16 cellular contexts compared by ENCODE assay signal in the genomic region with DNA sequence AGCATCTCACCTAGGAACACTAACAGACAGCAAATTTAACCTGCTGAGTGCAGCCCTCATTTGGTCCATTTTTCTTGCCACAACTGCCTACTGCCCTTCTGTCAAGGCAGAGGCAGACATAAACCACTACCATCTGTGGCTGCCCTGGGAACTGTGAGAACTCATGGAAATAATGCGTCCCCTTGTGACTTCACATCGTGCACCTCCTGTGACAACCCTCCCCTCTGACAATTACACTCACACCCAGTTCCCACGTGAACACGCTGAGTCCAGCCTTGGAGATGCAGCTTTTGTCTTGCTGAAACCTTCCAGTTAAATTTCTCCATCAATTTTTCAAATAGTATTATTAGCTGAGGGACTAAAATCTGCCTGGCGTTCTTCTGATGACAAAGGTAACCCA.
A peak's percentile ranks its signal among the peaks of the same experiment; 100 is the strongest.
DNase-seq lines count a peak whose midpoint lies in the region; ATAC-seq, FAIRE-seq and TF ChIP-seq lines count a peak whose summit lies in the region.
"Had no signal": no experiment of that assay in that cellular context is flagged by ENCODE, and none has a peak within 500 bp of the region (broad histone marks: within the 10 kb centered on the region; RNA-seq: fewer than 3 reads in every experiment).

No MANE protein-coding gene starts in this region.

- H3K36me3 Mint-ChIP-seq in T-helper 2 cell treated with Interferon-gamma antibody and Interleukin-4, amounts not matched to agents 5 μg/mL and 100 μg/mL, for 36 hours (ENCODE audit: low read depth) = peaks cover 63% of the 10 kb centered on the region
- H3K36me3 Mint-ChIP-seq in HFFc6 (ENCODE audit: low read depth) = peaks cover 40% of the 10 kb centered on the region

- H3K4me3 Mint-ChIP-seq in T-helper 2 cell treated with Interferon-gamma antibody and Interleukin-4, amounts not matched to agents 5 μg/mL and 100 μg/mL, for 36 hours = peak overlapping the region; percentile 51
- H3K4me3 Mint-ChIP-seq in HFFc6 = no peak overlapping the region

- H3K27me3 ChIP-seq in ascending aorta = no peaks in the 10 kb centered on the region
- H3K27me3 ChIP-seq in neutrophil = no peaks in the 10 kb centered on the region
- H3K27me3 ChIP-seq: esophagus squamous epithelium, upper lobe of right lung had no signal

- no peaks in the 10 kb centered on the region for H3K9me3 Mint-ChIP-seq in T-helper 2 cell treated with Interferon-gamma antibody and Interleukin-4, amounts not matched to agents 5 μg/mL and 100 μg/mL, for 36 hours
- H3K9me3 Mint-ChIP-seq in HFFc6 = no peaks in the 10 kb centered on the region

- no peak for DNase-seq in T-helper 2 cell treated with Interferon-gamma antibody and Interleukin-4, amounts not matched to agents 5 μg/mL and 100 μg/mL, for 36 hours (ENCODE audit: low spot score)
- DNase-seq in T-helper 2 cell = no peak
- no peak for DNase-seq in HFFc6
- DNase-seq in ascending aorta (ENCODE audit: low spot score in 2 of 2) = no peak
- DNase-seq in foreskin melanocyte = no peak
- no peak for DNase-seq in HTR-8/SVneo (ENCODE audit: insufficient read length, low spot score)
- DNase-seq: anterior cingulate cortex; esophagus squamous epithelium; GDM1; NK-92 treated with Interleukin-12 subunit alpha and Interleukin-12 subunit beta, amount 100 ng/mL, for 24 hours; SHP77 treated with DMSO at 0.1 percent for 48 hours; upper lobe of right lung had no signal

- TF ChIP-seq CTCF in HFFc6 (IDR thresholded peaks at IDR 0.05) (no peak), ascending aorta (IDR thresholded peaks at IDR 0.05) (no peak), neutrophil (IDR thresholded peaks at IDR 0.05) (no peak)

- intact Hi-C loops in ascending aorta (cut with DNase I) = no loop called here

- no peak for FAIRE-seq in HTR-8/SVneo (lab: Jason Lieb, UNC)
- FAIRE-seq: GM19239 had no signal

- no peak overlapping the region for H3K4me3 ChIP-seq in ascending aorta
- H3K4me3 ChIP-seq in neutrophil (ENCODE audit: low read depth in 1 of 2, low read length in 1 of 2) = no peak overlapping the region
- H3K4me3 ChIP-seq: coronary artery, esophagus squamous epithelium, upper lobe of right lung had no signal

- peaks cover 76% of the 10 kb centered on the region for H3K4me1 Mint-ChIP-seq in T-helper 2 cell treated with Interferon-gamma antibody and Interleukin-4, amounts not matched to agents 5 μg/mL and 100 μg/mL, for 36 hours (ENCODE audit: low read depth)
- peaks cover 79% of the 10 kb centered on the region for H3K4me1 Mint-ChIP-seq in HFFc6 (ENCODE audit: low read depth)

- H3K4me1 ChIP-seq in ascending aorta (peaks cover 0 to 8% of the 10 kb centered on the region in 2 donors), neutrophil (ENCODE audit: control insufficient read depth in 1 of 2, insufficient read depth in 1 of 2, low read depth in 1 of 2, low read length in 1 of 2) (peaks cover 76 to 81% of the 10 kb centered on the region in 2 experiments)

- no peaks in the 10 kb centered on the region for H3K27me3 Mint-ChIP-seq in T-helper 2 cell treated with Interferon-gamma antibody and Interleukin-4, amounts not matched to agents 5 μg/mL and 100 μg/mL, for 36 hours (ENCODE audit: low read depth)
- H3K27me3 Mint-ChIP-seq in HFFc6 (ENCODE audit: insufficient read depth) = peaks cover 3% of the 10 kb centered on the region

- H3K27ac ChIP-seq in ascending aorta (peak overlapping the region; percentile 21 to 89), neutrophil (peak overlapping the region; percentile 95)
- H3K27ac ChIP-seq: coronary artery had no signal

- H3K27ac Mint-ChIP-seq in T-helper 2 cell treated with Interferon-gamma antibody and Interleukin-4, amounts not matched to agents 5 μg/mL and 100 μg/mL, for 36 hours = peak overlapping the region; percentile 90
- H3K27ac Mint-ChIP-seq in HFFc6 = peak overlapping the region; percentile 2; the same call in 1 of the 2 replicates

- H3K36me3 ChIP-seq in ascending aorta (no peaks in the 10 kb centered on the region), neutrophil (peaks cover 19% of the 10 kb centered on the region)
- H3K36me3 ChIP-seq: upper lobe of right lung had no signal

- no peak for ATAC-seq in HG02763 (IDR thresholded peaks at IDR 0.05; ENCODE audit: unreplicated experiment)

- H3K9me3 ChIP-seq in ascending aorta (no peaks in the 10 kb centered on the region), neutrophil (no peaks in the 10 kb centered on the region)
- H3K9me3 ChIP-seq: esophagus squamous epithelium, upper lobe of right lung had no signal
